ENCODE assay signal across 34 cellular contexts in genomic region chr10:25508112-25508815, GRCh38.
"Had no signal": no experiment of that assay in that cellular context is flagged by ENCODE, and none has a peak within 500 bp of the region (broad histone marks: within the 10 kb centered on the region; RNA-seq: fewer than 3 reads in every experiment).

No MANE protein-coding gene starts in this region.

- H3K9me3 Mint-ChIP-seq: activated naive CD4-positive, alpha-beta T cell treated with anti-CD3 and anti-CD28 coated beads for 36 hours; activated naive CD8-positive, alpha-beta T cell treated with anti-CD3 and anti-CD28 coated beads for 36 hours had no signal

- H3K27me3 Mint-ChIP-seq: activated CD4-positive, alpha-beta T cell treated with anti-CD3 and anti-CD28 coated beads for 36 hours; activated CD8-positive, alpha-beta memory T cell treated with anti-CD3 and anti-CD28 coated beads, Interleukin-2, amount 10 ng/mL, durations not matched to agents 7 days and 5 days; activated naive CD8-positive, alpha-beta T cell treated with anti-CD3 and anti-CD28 coated beads for 36 hours; stimulated activated memory B cell treated with anti-CD40 and anti-IgM and Interleukin-4, amounts not matched to agents 10 μg/mL and 1 μg/mL and 100 μg/mL, for 72 hours; stimulated activated naive CD8-positive, alpha-beta T cell treated with anti-CD3 and anti-CD28 coated beads, Interleukin-15, amount 100 ng/mL, for 72 hours had no signal

- ATAC-seq: activated CD4-positive, alpha-beta T cell treated with anti-CD3 and anti-CD28 coated beads for 36 hours; activated CD8-positive, alpha-beta memory T cell treated with anti-CD3 and anti-CD28 coated beads, Interleukin-2, amount 10 ng/mL, durations not matched to agents 7 days and 5 days; activated CD8-positive, alpha-beta T cell treated with anti-CD3 and anti-CD28 coated beads, Interleukin-2, amount 10 ng/mL, durations not matched to agents 7 days and 5 days; left lung; stimulated activated memory B cell treated with anti-CD40 and anti-IgM and Interleukin-4, amounts not matched to agents 10 μg/mL and 1 μg/mL and 100 μg/mL, for 72 hours; stimulated activated naive CD8-positive, alpha-beta T cell treated with anti-CD3 and anti-CD28 coated beads, Interleukin-15, amount 100 ng/mL, for 72 hours had no signal

- FAIRE-seq: endometrium, frontal cortex, small intestine had no signal

- H3K27ac ChIP-seq: adrenal gland, ascending aorta, cardiac muscle cell, colonic mucosa, left lung, sigmoid colon had no signal

- H3K36me3 Mint-ChIP-seq: activated CD8-positive, alpha-beta memory T cell treated with anti-CD3 and anti-CD28 coated beads, Interleukin-2, amount 10 ng/mL, durations not matched to agents 7 days and 5 days; activated naive CD8-positive, alpha-beta T cell treated with anti-CD3 and anti-CD28 coated beads for 36 hours; brain; immature natural killer cell; naive B cell; stimulated activated memory B cell treated with anti-CD40 and anti-IgM and Interleukin-4, amounts not matched to agents 10 μg/mL and 1 μg/mL and 100 μg/mL, for 72 hours had no signal

- H3K4me3 ChIP-seq: adrenal gland, ascending aorta, cardiac muscle cell, colonic mucosa, left lung, lung, sigmoid colon had no signal

- H3K36me3 ChIP-seq: adrenal gland, ascending aorta, cardiac muscle cell, colonic mucosa, left lung, sigmoid colon had no signal

- H3K9me3 ChIP-seq: adrenal gland, ascending aorta, colonic mucosa, left lung, sigmoid colon had no signal

- H3K4me3 Mint-ChIP-seq: activated CD4-positive, alpha-beta T cell treated with anti-CD3 and anti-CD28 coated beads for 36 hours; activated CD8-positive, alpha-beta memory T cell treated with anti-CD3 and anti-CD28 coated beads, Interleukin-2, amount 10 ng/mL, durations not matched to agents 7 days and 5 days; activated CD8-positive, alpha-beta T cell treated with anti-CD3 and anti-CD28 coated beads, Interleukin-2, amount 10 ng/mL, durations not matched to agents 7 days and 5 days; activated naive CD4-positive, alpha-beta T cell treated with anti-CD3 and anti-CD28 coated beads for 36 hours; activated naive CD8-positive, alpha-beta T cell treated with anti-CD3 and anti-CD28 coated beads for 36 hours; brain; immature natural killer cell; naive B cell; nephron progenitor cell; stimulated activated memory B cell treated with anti-CD40 and anti-IgM and Interleukin-4, amounts not matched to agents 10 μg/mL and 1 μg/mL and 100 μg/mL, for 72 hours; stimulated activated naive CD8-positive, alpha-beta T cell treated with anti-CD3 and anti-CD28 coated beads, Interleukin-15, amount 100 ng/mL, for 72 hours had no signal

- H3K4me1 Mint-ChIP-seq: activated CD4-positive, alpha-beta T cell treated with anti-CD3 and anti-CD28 coated beads for 36 hours; activated CD8-positive, alpha-beta memory T cell treated with anti-CD3 and anti-CD28 coated beads, Interleukin-2, amount 10 ng/mL, durations not matched to agents 7 days and 5 days; activated naive CD8-positive, alpha-beta T cell treated with anti-CD3 and anti-CD28 coated beads for 36 hours; brain; immature natural killer cell; naive B cell; stimulated activated memory B cell treated with anti-CD40 and anti-IgM and Interleukin-4, amounts not matched to agents 10 μg/mL and 1 μg/mL and 100 μg/mL, for 72 hours; stimulated activated naive CD8-positive, alpha-beta T cell treated with anti-CD3 and anti-CD28 coated beads, Interleukin-15, amount 100 ng/mL, for 72 hours had no signal

- H3K4me1 ChIP-seq: adrenal gland, ascending aorta, colonic mucosa, left lung, sigmoid colon had no signal

- H3K27me3 ChIP-seq: adrenal gland, ascending aorta, cardiac muscle cell, colonic mucosa, left lung, sigmoid colon had no signal

- H3K27ac Mint-ChIP-seq: activated CD4-positive, alpha-beta T cell treated with anti-CD3 and anti-CD28 coated beads for 36 hours; activated CD8-positive, alpha-beta memory T cell treated with anti-CD3 and anti-CD28 coated beads, Interleukin-2, amount 10 ng/mL, durations not matched to agents 7 days and 5 days; activated CD8-positive, alpha-beta T cell treated with anti-CD3 and anti-CD28 coated beads, Interleukin-2, amount 10 ng/mL, durations not matched to agents 7 days and 5 days; activated naive CD4-positive, alpha-beta T cell treated with anti-CD3 and anti-CD28 coated beads for 36 hours; activated naive CD8-positive, alpha-beta T cell treated with anti-CD3 and anti-CD28 coated beads for 36 hours; brain; immature natural killer cell; naive B cell; nephron progenitor cell; stimulated activated memory B cell treated with anti-CD40 and anti-IgM and Interleukin-4, amounts not matched to agents 10 μg/mL and 1 μg/mL and 100 μg/mL, for 72 hours; stimulated activated naive CD8-positive, alpha-beta T cell treated with anti-CD3 and anti-CD28 coated beads, Interleukin-15, amount 100 ng/mL, for 72 hours had no signal

- DNase-seq: activated CD4-positive, alpha-beta T cell treated with anti-CD3 and anti-CD28 coated beads for 36 hours; activated CD4-positive, CD25-positive, alpha-beta regulatory T cell; activated CD8-positive, alpha-beta memory T cell treated with anti-CD3 and anti-CD28 coated beads, Interleukin-2, amount 10 ng/mL, durations not matched to agents 7 days and 5 days; activated CD8-positive, alpha-beta T cell treated with anti-CD3 and anti-CD28 coated beads, Interleukin-2, amount 10 ng/mL, durations not matched to agents 7 days and 5 days; activated effector memory CD4-positive, alpha-beta T cell treated with anti-CD3 and anti-CD28 coated beads, Interleukin-2, amount 50 U/mL, for 16 hours; activated naive CD4-positive, alpha-beta T cell treated with anti-CD3 and anti-CD28 coated beads for 36 hours; activated naive CD8-positive, alpha-beta T cell treated with anti-CD3 and anti-CD28 coated beads for 36 hours; activated T-cell treated with anti-CD3 and anti-CD28 coated beads, Interleukin-2, amount 50 U/mL, for 48 hours; adrenal gland; cerebellar nuclear complex; colonic mucosa; effector CD8-positive, alpha-beta T cell; immature natural killer cell; kidney glomerular epithelial cell; left lung; naive B cell; nephron progenitor cell; nucleus accumbens; posterior cingulate gyrus; sigmoid colon; small intestine; stimulated activated CD4-positive, alpha-beta T cell treated with anti-CD3 and anti-CD28 coated beads, Interleukin-1b, Interleukin-23, amount 100 ng/mL, for 48 hours; stimulated activated CD4-positive, alpha-beta T cell treated with anti-CD3 and anti-CD28 coated beads, Interleukin-4, amount 100 ng/mL, for 4 hours; stimulated activated CD8-positive, alpha-beta memory T cell treated with anti-CD3 and anti-CD28 coated beads, Interleukin-4, amount 100 ng/mL, for 48 hours; stimulated activated naive CD8-positive, alpha-beta T cell treated with anti-CD3 and anti-CD28 coated beads, Interleukin-15, amount 100 ng/mL, for 72 hours; substantia nigra; T-helper 2 cell had no signal
